ENCODE assay signal across 27 cellular contexts in genomic region chr10:96838529-96838928, GRCh38.
"Had no signal": no experiment of that assay in that cellular context is flagged by ENCODE, and none has a peak within 500 bp of the region (broad histone marks: within the 10 kb centered on the region; RNA-seq: fewer than 3 reads in every experiment).

No MANE protein-coding gene starts in this region.

- H3K4me3 Mint-ChIP-seq: activated naive CD4-positive, alpha-beta T cell treated with anti-CD3 and anti-CD28 coated beads for 36 hours; activated naive CD8-positive, alpha-beta T cell treated with anti-CD3 and anti-CD28 coated beads, Interleukin-2, amount 10 ng/mL, durations not matched to agents 7 days and 5 days; effector memory CD8-positive, alpha-beta T cell; mesothelial cell of epicardium; nephron progenitor cell; stimulated activated naive B cell treated with anti-CD40 and anti-IgM and Interleukin-4, amounts not matched to agents 10 μg/mL and 1 μg/mL and 100 μg/mL, for 72 hours had no signal

- H3K27me3 ChIP-seq: ovary, tibial nerve had no signal

- DNase-seq: activated CD4-positive, alpha-beta T cell treated with anti-CD3 and anti-CD28 coated beads for 4 hours; activated CD4-positive, alpha-beta T cell treated with anti-CD3 and anti-CD28 coated beads, Interleukin-2, amount 50 U/mL, for 48 hours; activated CD8-positive, alpha-beta memory T cell treated with anti-CD3 and anti-CD28 coated beads for 24 hours; activated effector memory CD4-positive, alpha-beta T cell treated with Interleukin-2 at 50 U/mL for 16 hours; activated naive CD4-positive, alpha-beta T cell treated with anti-CD3 and anti-CD28 coated beads for 36 hours; activated naive CD8-positive, alpha-beta T cell treated with anti-CD3 and anti-CD28 coated beads, Interleukin-2, amount 10 ng/mL, durations not matched to agents 7 days and 5 days; caudate nucleus; cortex of kidney; effector memory CD8-positive, alpha-beta T cell; foreskin fibroblast; head of caudate nucleus; hippocampal formation; kidney; left colon; naive B cell; nephron progenitor cell; ovary; stimulated activated CD4-positive, alpha-beta T cell treated with anti-CD3 and anti-CD28 coated beads, Interleukin-15, amount 100 ng/mL, for 24 hours; stimulated activated CD4-positive, alpha-beta T cell treated with anti-CD3 and anti-CD28 coated beads, Interleukin-2, amount 100 ng/mL, for 24 hours; stimulated activated naive B cell treated with anti-CD40 and anti-IgM and Interleukin-4, amounts not matched to agents 10 μg/mL and 1 μg/mL and 100 μg/mL, for 72 hours had no signal

- FAIRE-seq: astrocyte, kidney, urothelium cell line had no signal

- H3K27me3 Mint-ChIP-seq: activated naive CD8-positive, alpha-beta T cell treated with anti-CD3 and anti-CD28 coated beads, Interleukin-2, amount 10 ng/mL, durations not matched to agents 7 days and 5 days; effector memory CD8-positive, alpha-beta T cell; naive B cell; stimulated activated naive B cell treated with anti-CD40 and anti-IgM and Interleukin-4, amounts not matched to agents 10 μg/mL and 1 μg/mL and 100 μg/mL, for 72 hours had no signal

- ATAC-seq: effector memory CD8-positive, alpha-beta T cell; esophagus mucosa; left colon; stimulated activated naive B cell treated with anti-CD40 and anti-IgM and Interleukin-4, amounts not matched to agents 10 μg/mL and 1 μg/mL and 100 μg/mL, for 72 hours had no signal

- H3K9me3 Mint-ChIP-seq: activated naive CD4-positive, alpha-beta T cell treated with anti-CD3 and anti-CD28 coated beads for 36 hours; activated naive CD8-positive, alpha-beta T cell treated with anti-CD3 and anti-CD28 coated beads, Interleukin-2, amount 10 ng/mL, durations not matched to agents 7 days and 5 days; effector memory CD8-positive, alpha-beta T cell; naive B cell; stimulated activated naive B cell treated with anti-CD40 and anti-IgM and Interleukin-4, amounts not matched to agents 10 μg/mL and 1 μg/mL and 100 μg/mL, for 72 hours had no signal

- H3K36me3 Mint-ChIP-seq: naive B cell had no signal

- H3K27ac Mint-ChIP-seq: activated naive CD4-positive, alpha-beta T cell treated with anti-CD3 and anti-CD28 coated beads for 36 hours; activated naive CD8-positive, alpha-beta T cell treated with anti-CD3 and anti-CD28 coated beads, Interleukin-2, amount 10 ng/mL, durations not matched to agents 7 days and 5 days; nephron progenitor cell; stimulated activated naive B cell treated with anti-CD40 and anti-IgM and Interleukin-4, amounts not matched to agents 10 μg/mL and 1 μg/mL and 100 μg/mL, for 72 hours had no signal

- H3K4me3 ChIP-seq: ovary, prostate gland, tibial nerve had no signal

- H3K9me3 ChIP-seq: ovary, prostate gland, tibial nerve had no signal

- H3K36me3 ChIP-seq: ovary, prostate gland had no signal

- H3K27ac ChIP-seq: ovary, prostate gland, tibial nerve, VCaP had no signal
